Comparison of ENCODE assay signal across 21 cellular contexts in the genomic region with DNA sequence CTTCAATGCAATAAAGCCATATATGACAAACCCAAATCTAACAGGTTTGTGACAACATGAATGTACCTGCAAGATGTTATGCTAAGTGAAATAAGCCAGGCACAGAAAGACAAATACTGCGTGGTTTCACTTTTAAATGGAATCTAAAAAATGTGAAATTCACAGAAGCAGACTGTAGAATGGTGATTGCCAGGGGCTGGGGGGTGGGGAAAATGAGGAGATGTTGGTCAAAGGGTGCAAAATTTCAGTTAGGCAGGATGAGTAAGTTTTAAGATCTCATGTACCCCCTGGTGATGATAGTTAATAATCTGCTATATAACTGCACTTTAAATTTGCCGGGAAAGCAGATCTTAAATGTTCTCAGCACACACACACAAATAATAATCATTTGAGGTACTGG.
DNase-seq lines count a peak whose midpoint lies in the region; ATAC-seq and TF ChIP-seq lines count a peak whose summit lies in the region.
"Had no signal": no experiment of that assay in that cellular context is flagged by ENCODE, and none has a peak within 500 bp of the region (broad histone marks: within the 10 kb centered on the region; RNA-seq: fewer than 3 reads in every experiment).

No MANE protein-coding gene starts in this region.

- TF ChIP-seq CTCF in mesothelial cell of epicardium (IDR thresholded peaks at IDR 0.05; ENCODE audit: unreplicated experiment) = no peak

- peak overlapping the region; percentile 30 for H3K27ac Mint-ChIP-seq in mesothelial cell of epicardium
- H3K27ac Mint-ChIP-seq: CD4-positive, alpha-beta T cell had no signal

- H3K9me3 Mint-ChIP-seq in mesothelial cell of epicardium = peaks cover 12% of the 10 kb centered on the region

- ATAC-seq in GM19455 (IDR thresholded peaks at IDR 0.05; ENCODE audit: unreplicated experiment) (no peak), right cardiac atrium (no peak), GM18511 (IDR thresholded peaks at IDR 0.05; ENCODE audit: unreplicated experiment) (no peak)
- ATAC-seq: HCT116 had no signal

- in situ Hi-C loops in Caki2 (cut with HindIII; ENCODE audit: low pct_unique_long_range_greater_than_20kb, low sequenced_read_pairs) = no loop called here

- WGBS in right cardiac atrium = 74% methylated on average over 2 of the region's 2 CpGs

- H3K4me3 ChIP-seq in right cardiac atrium (ENCODE audit: low read length) = no peak overlapping the region
- H3K4me3 ChIP-seq: GM23248 had no signal

- intact Hi-C loops in right cardiac atrium (cut with DNase I) = no loop called here

- H3K9me3 ChIP-seq in right cardiac atrium (ENCODE audit: control insufficient read depth, low read length) = no peaks in the 10 kb centered on the region
- H3K9me3 ChIP-seq: BE2C had no signal

- H3K36me3 Mint-ChIP-seq in mesothelial cell of epicardium = no peaks in the 10 kb centered on the region

- peaks cover 22% of the 10 kb centered on the region for H3K4me1 Mint-ChIP-seq in mesothelial cell of epicardium

- H3K27me3 Mint-ChIP-seq in mesothelial cell of epicardium (ENCODE audit: low read depth) = no peaks in the 10 kb centered on the region
- H3K27me3 Mint-ChIP-seq: CD4-positive, alpha-beta T cell had no signal

- no peaks in the 10 kb centered on the region for H3K4me1 ChIP-seq in right cardiac atrium (ENCODE audit: control insufficient read depth, insufficient read depth, low read length)
- H3K4me1 ChIP-seq: BE2C had no signal

- DNase-seq in Caki2 (ENCODE audit: low read depth) (peak; percentile 5), M059J (ENCODE audit: low read depth) (peak; percentile 9), astrocyte of the hippocampus (ENCODE audit: low read depth, low spot score) (peak; percentile 34), mesothelial cell of epicardium (ENCODE audit: low spot score in 2 of 2, unreplicated experiment in 2 of 2) (no peak), right cardiac atrium (no peak), KG1 (lab: John Stamatoyannopoulos, UW) (no peak)
- DNase-seq: BE2C; CD4-positive, alpha-beta T cell; GM23248; KBM-7; MM.1S; NCI-H1105 treated with DMSO at 0.1 percent for 48 hours; NCI-H1694 treated with DMSO at 0.1 percent for 48 hours; NCI-H2107; NCI-H345; NCI-H526 treated with DMSO at 0.1 percent for 48 hours; RPMI8226; SIG-M5 had no signal

- H3K27ac ChIP-seq in right cardiac atrium (ENCODE audit: low read length) = no peak overlapping the region
- H3K27ac ChIP-seq: GM23248 had no signal

- H3K27me3 ChIP-seq in right cardiac atrium (ENCODE audit: control insufficient read depth, insufficient read depth) = no peaks in the 10 kb centered on the region
- H3K27me3 ChIP-seq: BE2C had no signal

- no peak overlapping the region for H3K4me3 Mint-ChIP-seq in mesothelial cell of epicardium
- H3K4me3 Mint-ChIP-seq: CD4-positive, alpha-beta T cell had no signal

Comparison
In these comparisons a context has a peak if more than half of its experiments do, and no peak if none do; other contexts are left out.
1. DNase-seq: peak in Caki2 (single experiment), M059J (single experiment) and astrocyte of the hippocampus (single experiment); none in mesothelial cell of epicardium (0 of 2), right cardiac atrium (0 of 3) and KG1 (single experiment).